8 cellular contexts compared by ENCODE assay signal in the genomic region with DNA sequence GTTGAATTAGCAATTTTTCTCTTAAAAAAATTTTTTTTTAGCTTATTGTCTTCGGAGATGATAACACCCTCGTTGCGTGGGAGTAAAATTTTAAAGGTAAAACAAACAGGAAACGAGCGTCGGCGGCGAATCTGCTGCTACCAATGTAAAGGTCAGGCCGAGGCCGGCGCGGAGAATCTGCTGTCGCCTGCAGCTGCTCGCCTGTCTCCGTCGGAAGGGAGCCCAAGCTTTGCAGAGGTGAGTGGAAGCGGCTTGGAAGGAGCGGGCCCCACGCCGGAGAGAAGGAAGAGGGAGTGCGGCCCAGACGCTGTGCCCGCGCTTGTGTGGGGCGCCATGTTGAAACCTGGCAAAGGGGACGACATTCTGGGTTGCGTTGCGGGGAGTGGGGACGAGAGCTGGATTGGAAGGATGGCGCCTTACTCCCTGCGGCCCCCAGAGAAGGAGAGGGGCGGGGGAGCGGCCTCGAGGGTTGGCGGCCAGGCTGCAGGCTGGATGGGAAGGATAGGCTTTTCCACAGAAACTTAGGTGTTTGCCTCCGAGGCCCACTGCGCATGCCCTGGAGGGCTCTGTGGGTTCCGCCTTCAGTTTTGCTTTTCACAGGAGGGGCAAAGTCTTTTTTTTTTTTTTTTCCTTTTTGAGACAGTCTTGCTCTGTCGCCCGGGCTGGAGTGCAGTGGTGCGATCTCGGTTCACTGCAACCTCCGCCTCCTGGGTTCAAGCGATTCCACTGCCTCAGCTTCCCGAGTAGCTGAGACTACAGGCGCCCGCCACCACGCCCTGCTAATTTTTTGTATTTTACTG. TPM values are rescaled to one million over a fixed set of nuclear protein-coding genes. Genes with fewer than 3 reads are reported as not detected.
DNase-seq lines count a peak whose midpoint lies in the region; ATAC-seq, FAIRE-seq and TF ChIP-seq lines count a peak whose summit lies in the region.

A gene with protein sequence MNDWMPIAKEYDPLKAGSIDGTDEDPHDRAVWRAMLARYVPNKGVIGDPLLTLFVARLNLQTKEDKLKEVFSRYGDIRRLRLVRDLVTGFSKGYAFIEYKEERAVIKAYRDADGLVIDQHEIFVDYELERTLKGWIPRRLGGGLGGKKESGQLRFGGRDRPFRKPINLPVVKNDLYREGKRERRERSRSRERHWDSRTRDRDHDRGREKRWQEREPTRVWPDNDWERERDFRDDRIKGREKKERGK (plus strand): TSS at position 160 of the 800 bp plus-strand sequence. CDS start 7,402 bp downstream, outside the sequence.

- peak within 1 kb of the TSS; percentile 98 for H3K9ac ChIP-seq in astrocyte (ENCODE audit: low read length)

- H3K36me3 Mint-ChIP-seq in astrocyte (ENCODE audit: low read depth, unreplicated experiment): no peaks in the 10 kb centered on the region

- H3K27ac ChIP-seq in astrocyte (ENCODE audit: low read depth, low read length): peak within 1 kb of the TSS; percentile 99
- peak within 1 kb of the TSS; percentile 96 to 99 for H3K27ac ChIP-seq in uterus

- peak; percentile 57 for ATAC-seq in HG02588 (IDR thresholded peaks at IDR 0.05; ENCODE audit: unreplicated experiment)

- H3K36me3 ChIP-seq in astrocyte (ENCODE audit: insufficient read depth, low read length) (no peaks in the 10 kb centered on the region), uterus (no peaks in the 10 kb centered on the region)

- peak within 1 kb of the TSS; percentile 93 for H3K4me2 ChIP-seq in astrocyte (ENCODE audit: low read length)

- H3K4me1 Mint-ChIP-seq in astrocyte (ENCODE audit: low read depth, unreplicated experiment): peaks cover 8% of the 10 kb centered on the region

- H3K4me3 ChIP-seq in astrocyte (ENCODE audit: insufficient read depth, low read depth, low read length): peak within 1 kb of the TSS; percentile 84
- peak within 1 kb of the TSS; percentile 75 to 94 for H3K4me3 ChIP-seq in uterus

- H3K9me3 Mint-ChIP-seq in astrocyte (ENCODE audit: unreplicated experiment): no peaks in the 10 kb centered on the region

- peak within 1 kb of the TSS; percentile 99 for H2AFZ ChIP-seq in astrocyte (ENCODE audit: low read depth, low read length)

- DNase-seq in GM04504 (ENCODE audit: low read depth): peak; percentile 76
- peak; percentile 71 to 78 for DNase-seq in NCI-H187 (lab: John Stamatoyannopoulos, UW)
- peak; percentile 77 for DNase-seq in T-helper 9 cell
- DNase-seq in astrocyte (ENCODE audit: low read depth): peak; percentile 67
- peak; percentile 79 for DNase-seq in hepatic stellate cell (ENCODE audit: low spot score)
- DNase-seq in putamen (ENCODE audit: low spot score): peak; percentile 86
- peak; percentile 80 to 82 for DNase-seq in uterus

- H3K9me3 ChIP-seq in astrocyte (ENCODE audit: insufficient read depth, low read depth, low read length) (no peaks in the 10 kb centered on the region), uterus (no peaks in the 10 kb centered on the region)

- peak within 1 kb of the TSS; percentile 100 for H3K27ac Mint-ChIP-seq in astrocyte (ENCODE audit: unreplicated experiment)

- H4K20me1 ChIP-seq in astrocyte (ENCODE audit: insufficient read depth, low read length): no peaks in the 10 kb centered on the region

- intact Hi-C loops in uterus (cut with DNase I; ENCODE audit: low total_unique reads): no loop called here

- H3K27me3 ChIP-seq in astrocyte (ENCODE audit: insufficient read depth, low read length): no peaks in the 10 kb centered on the region
- no peaks in the 10 kb centered on the region for H3K27me3 ChIP-seq in uterus

- TF ChIP-seq CTCF in astrocyte (IDR thresholded peaks at IDR 0.05; ENCODE audit: insufficient read depth, low read depth, low read length) (no peak), uterus (IDR thresholded peaks at IDR 0.05) (no peak)

- H3K4me3 Mint-ChIP-seq in astrocyte (ENCODE audit: unreplicated experiment): peak within 1 kb of the TSS; percentile 94

- TF ChIP-seq POLR2A in uterus (IDR thresholded peaks at IDR 0.05): peak in 1 of 2 donors; percentile 41

- peaks cover 32% of the 10 kb centered on the region for H3K79me2 ChIP-seq in astrocyte (ENCODE audit: insufficient read depth, low read length)

- FAIRE-seq in astrocyte (lab: Jason Lieb, UNC): no peak

- H3K27me3 Mint-ChIP-seq in astrocyte (ENCODE audit: low read depth, unreplicated experiment): no peaks in the 10 kb centered on the region

- no peaks in the 10 kb centered on the region for H3K4me1 ChIP-seq in astrocyte (ENCODE audit: insufficient read depth, low read length)
- no peaks in the 10 kb centered on the region for H3K4me1 ChIP-seq in uterus

RNA-seq across cellular contexts. Expression of the gene that starts here (rescaled TPM):
- total RNA-seq in astrocyte (8.1 and 11.5 TPM in 2 replicates), uterus (10 to 100 TPM in 3 of 4 donors, under 1 TPM in 1; 0.29 to 41.0 (median 24.3) TPM)

Comparison
In these comparisons a context has a peak if more than half of its experiments do, and no peak if none do; other contexts are left out.
1. Peak in every context shown above with its lines: DNase-seq, ATAC-seq, H3K4me3 ChIP-seq and H3K27ac ChIP-seq.